Comparison of ENCODE assay signal across 8 cellular contexts in genomic region chr1:44652445-44653106, GRCh38. TPM values are rescaled to one million over a fixed set of nuclear protein-coding genes. Genes with fewer than 3 reads are reported as not detected.
DNase-seq lines count a peak whose midpoint lies in the region; ATAC-seq and TF ChIP-seq lines count a peak whose summit lies in the region.

No MANE protein-coding gene starts in this region.

- H3K4me1 Mint-ChIP-seq in activated CD4-positive, alpha-beta memory T cell treated with anti-CD3 and anti-CD28 coated beads for 36 hours (ENCODE audit: low read depth), result no peaks in the 10 kb centered on the region

- H3K9me3 Mint-ChIP-seq in activated CD4-positive, alpha-beta memory T cell treated with anti-CD3 and anti-CD28 coated beads for 36 hours, result no peaks in the 10 kb centered on the region

- H3K27me3 ChIP-seq in GM06990 (replicated peaks; ENCODE audit: control insufficient read depth, insufficient read depth, low read length) (no peaks in the 10 kb centered on the region), dorsolateral prefrontal cortex (no peaks in the 10 kb centered on the region)

- peak; percentile 90 for ATAC-seq in HG03066 (IDR thresholded peaks at IDR 0.05; ENCODE audit: low read depth, unreplicated experiment)
- ATAC-seq in HG03521 (IDR thresholded peaks at IDR 0.05; ENCODE audit: unreplicated experiment), result no peak

- H3K4me3 Mint-ChIP-seq in activated CD4-positive, alpha-beta memory T cell treated with anti-CD3 and anti-CD28 coated beads for 36 hours, result no peak overlapping the region

- peak; percentile 46 for DNase-seq in GM06990 (ENCODE audit: extremely low read depth, insufficient read length)
- peak; percentile 67 for DNase-seq in NCI-H748 (lab: John Stamatoyannopoulos, UW; ENCODE audit: unreplicated experiment)
- DNase-seq in activated CD4-positive, alpha-beta memory T cell treated with anti-CD3 and anti-CD28 coated beads for 36 hours, result peak; percentile 83
- peak; percentile 84 to 94 (median 90) for DNase-seq in dorsolateral prefrontal cortex
- peak; percentile 68 to 80 for DNase-seq in lung microvascular endothelial cell (ENCODE audit: low read depth in 2 of 2)
- DNase-seq in stimulated activated CD8-positive, alpha-beta memory T cell treated with anti-CD3 and anti-CD28 coated beads, Interleukin-2, amount 100 ng/mL, for 1 hour (ENCODE audit: low read depth in 2 of 2), result peak; percentile 56 to 62

- H3K27ac ChIP-seq in dorsolateral prefrontal cortex, result peak overlapping the region in 56 of 59 donors; percentile 5 to 94 (median 76)

- POLR2A ChIA-PET in activated CD4-positive, alpha-beta memory T cell treated with anti-CD3 and anti-CD28 coated beads for 36 hours (lab: Charles Lee), result interaction anchor here (0.9 to 3.3 kb wide), 4 partner anchors 10 to 20 kb away, joined by 3 to 28 read pairs (median 10); no protein-coding TSS in a partner anchor

- H3K4me3 ChIP-seq in GM06990 (replicated peaks; ENCODE audit: low read depth, low read length), result no peak overlapping the region
- no peak overlapping the region for H3K4me3 ChIP-seq in dorsolateral prefrontal cortex

- no peak overlapping the region for H3K27ac Mint-ChIP-seq in activated CD4-positive, alpha-beta memory T cell treated with anti-CD3 and anti-CD28 coated beads for 36 hours

- H3K36me3 ChIP-seq in GM06990 (ENCODE audit: control insufficient read depth, insufficient read depth, low read length), result peaks cover 11% of the 10 kb centered on the region

- peaks cover 19% of the 10 kb centered on the region for H3K36me3 Mint-ChIP-seq in activated CD4-positive, alpha-beta memory T cell treated with anti-CD3 and anti-CD28 coated beads for 36 hours

- H3K27me3 Mint-ChIP-seq in activated CD4-positive, alpha-beta memory T cell treated with anti-CD3 and anti-CD28 coated beads for 36 hours, result no peaks in the 10 kb centered on the region

- CTCF ChIA-PET in activated CD4-positive, alpha-beta memory T cell treated with anti-CD3 and anti-CD28 coated beads for 36 hours (lab: Charles Lee), result interaction anchor here (0.6 to 4.2 kb wide), 42 partner anchors 11 to 971 kb away, joined by 3 to 66 read pairs (median 4); partner anchors contain the start of genes ARMH1, DMAP1 and TMEM53

- intact Hi-C loops in activated CD4-positive, alpha-beta memory T cell treated with anti-CD3 and anti-CD28 coated beads for 36 hours (cut with micrococcal nuclease), result loop anchor here (2.0 to 5.0 kb wide), 2 partner anchors 44 to 275 kb away; no protein-coding TSS in a partner anchor
- intact Hi-C loops in dorsolateral prefrontal cortex (cut with DNase I), result loop anchor here (2.0 to 5.0 kb wide), 4 partner anchors 274 to 435 kb away; no protein-coding TSS in a partner anchor

- TF ChIP-seq CTCF in GM06990 (IDR thresholded peaks at IDR 0.05; ENCODE audit: insufficient read depth, low read length, poor library complexity, severe bottlenecking) (peak; percentile 99), dorsolateral prefrontal cortex (IDR thresholded peaks at IDR 0.05 in 54 of 56, conservative IDR thresholded peaks at IDR 0.05 in 2 of 56; ENCODE audit: low read depth in 1 of 56, partially characterized antibody in 56 of 56) (peak; percentile 83 to 98 (median 95))

RNA-seq across cellular contexts. Expression of gene TMEM53, which starts 21.7 kb away (rescaled TPM):
- 1 to 10 TPM; 5.1 to 6.5 TPM for total RNA-seq in activated CD4-positive, alpha-beta memory T cell treated with anti-CD3 and anti-CD28 coated beads for 36 hours
- total RNA-seq in dorsolateral prefrontal cortex, result 10 to 100 TPM in 78 of 120 experiments, 1 to 10 TPM in 42; 6.1 to 18.4 (median 11.0) TPM
- 1.7 and 3.8 TPM in 2 replicates for total RNA-seq in lung microvascular endothelial cell

RNA-seq across cellular contexts. Expression of gene ARMH1, which starts 21.9 kb away (rescaled TPM):
- total RNA-seq in activated CD4-positive, alpha-beta memory T cell treated with anti-CD3 and anti-CD28 coated beads for 36 hours, result 100 to 1,000 TPM; 134 to 141 TPM
- total RNA-seq in dorsolateral prefrontal cortex (10 to 100 TPM in 97 of 120 experiments, 1 to 10 TPM in 23; 5.2 to 28.0 (median 13.0) TPM), lung microvascular endothelial cell (under 0.01 TPM in 1 of 2 replicates, not detected in the other)
